Comparison of ENCODE assay signal across 24 cellular contexts in the genomic region with DNA sequence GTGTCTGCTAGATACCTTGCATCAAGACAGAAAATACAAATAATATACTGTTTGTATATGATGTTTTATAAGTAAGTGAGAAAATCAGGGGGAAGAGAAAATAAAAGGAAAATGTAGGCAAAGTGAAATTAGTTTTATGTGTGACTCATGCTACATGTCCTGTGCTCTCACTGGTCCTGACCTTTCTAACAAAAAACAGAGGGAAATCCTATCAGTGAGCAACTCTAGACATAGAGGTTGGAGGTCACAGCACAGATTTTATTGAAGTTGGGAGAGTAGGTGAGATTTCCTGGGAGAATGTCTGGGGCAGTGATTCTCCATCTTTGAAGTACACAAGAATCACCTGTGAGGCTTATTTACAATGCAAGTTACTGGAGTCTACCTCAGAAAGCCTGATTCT. TPM values are rescaled to one million over a fixed set of nuclear protein-coding genes. Genes with fewer than 3 reads are reported as not detected.
DNase-seq lines count a peak whose midpoint lies in the region; ATAC-seq and TF ChIP-seq lines count a peak whose summit lies in the region.
"Had no signal": no experiment of that assay in that cellular context is flagged by ENCODE, and none has a peak within 500 bp of the region (broad histone marks: within the 10 kb centered on the region; RNA-seq: fewer than 3 reads in every experiment).

No MANE protein-coding gene starts in this region.

- H3K9me3 ChIP-seq in PC-3 (ENCODE audit: low read length) (no peaks in the 10 kb centered on the region), adipocyte (ENCODE audit: control insufficient read depth, low read length) (peaks cover 2% of the 10 kb centered on the region), thyroid gland (no peaks in the 10 kb centered on the region)

- TF ChIP-seq CTCF in PC-3 (conservative IDR thresholded peaks at IDR 0.05; ENCODE audit: low read depth, low read length), result no peak
- TF ChIP-seq CTCF in thyroid gland (IDR thresholded peaks at IDR 0.05), result no peak

- ATAC-seq in PC-3, result peak; percentile 46; the same call in 1 of the 2 replicates
- no peak for ATAC-seq in GM18858 (IDR thresholded peaks at IDR 0.05; ENCODE audit: unreplicated experiment)
- ATAC-seq in GM18867 (IDR thresholded peaks at IDR 0.05; ENCODE audit: unreplicated experiment), result no peak
- ATAC-seq in T-cell (replicated peaks in 1 of 4), result no peak
- ATAC-seq: A549, K562 had no signal

- intact Hi-C loops in PC-3 (cut with micrococcal nuclease), result no loop called here
- intact Hi-C loops in thyroid gland (cut with DNase I), result no loop called here

- H3K4me3 Mint-ChIP-seq in stimulated activated naive CD8-positive, alpha-beta T cell treated with anti-CD3 and anti-CD28 coated beads, Interleukin-15, Interleukin-2, amounts not matched to agents 100 ng/mL and 50 ng/mL, for 24 hours, result no peak overlapping the region
- H3K4me3 Mint-ChIP-seq in T-cell, result no peak overlapping the region
- H3K4me3 Mint-ChIP-seq: CD4-positive, alpha-beta memory T cell had no signal

- CTCF ChIA-PET in PC-3 (lab: Charles Lee), result no interaction called here
- CTCF ChIA-PET in T-cell (lab: Charles Lee), result interaction anchor here in 1 of 2 donors (0.5 kb wide), 1 partner anchor 148 kb away, joined by 10 read pairs; no protein-coding TSS in a partner anchor

- H3K4me1 ChIP-seq in PC-3 (ENCODE audit: insufficient read depth, low read length), result peaks cover 3% of the 10 kb centered on the region; the same call in 1 of the 2 replicates
- peaks cover 20% of the 10 kb centered on the region for H3K4me1 ChIP-seq in adipocyte (ENCODE audit: control insufficient read depth, insufficient read depth, low read length)
- H3K4me1 ChIP-seq in thyroid gland, result no peaks in the 10 kb centered on the region
- H3K4me1 ChIP-seq: A549 had no signal

- peak overlapping the region; percentile 45 for H3K27ac Mint-ChIP-seq in stimulated activated naive CD8-positive, alpha-beta T cell treated with anti-CD3 and anti-CD28 coated beads, Interleukin-15, Interleukin-2, amounts not matched to agents 100 ng/mL and 50 ng/mL, for 24 hours
- no peak overlapping the region for H3K27ac Mint-ChIP-seq in T-cell

- H3K36me3 ChIP-seq in PC-3 (ENCODE audit: low read depth, low read length) (peaks cover 46% of the 10 kb centered on the region), adipocyte (ENCODE audit: control insufficient read depth, insufficient read depth, low read length, severe bottlenecking) (peaks cover 79% of the 10 kb centered on the region), thyroid gland (peaks cover 16 to 23% of the 10 kb centered on the region in 2 donors)

- no peaks in the 10 kb centered on the region for H3F3A ChIP-seq in PC-3 (ENCODE audit: low read length, unreplicated experiment)

- H3K27me3 Mint-ChIP-seq in stimulated activated naive CD8-positive, alpha-beta T cell treated with anti-CD3 and anti-CD28 coated beads, Interleukin-15, Interleukin-2, amounts not matched to agents 100 ng/mL and 50 ng/mL, for 24 hours, result no peaks in the 10 kb centered on the region
- H3K27me3 Mint-ChIP-seq in T-cell, result no peaks in the 10 kb centered on the region
- H3K27me3 Mint-ChIP-seq: CD4-positive, alpha-beta memory T cell had no signal

- H3K27ac ChIP-seq in PC-3 (ENCODE audit: low read length) (no peak overlapping the region), thyroid gland (no peak overlapping the region)
- H3K27ac ChIP-seq: A549, RWPE1 had no signal

- no peak for DNase-seq in PC-3
- no peak for DNase-seq in adipocyte (ENCODE audit: low read depth)
- DNase-seq in fibroblast of peridontal ligament (ENCODE audit: extremely low read depth), result peak; percentile 6
- DNase-seq in thyroid gland, result no peak
- DNase-seq in T-cell, result no peak
- DNase-seq: C1 segment of cervical spinal cord; CD4-positive, alpha-beta memory T cell; COR-L47; DMS53; Kasumi-1; NCI-H1105 treated with DMSO at 0.1 percent for 48 hours; NCI-H146; NCI-H1930; NCI-H446 treated with DMSO at 0.1 percent for 48 hours; NCI-H526; NCI-H82; NK-92 treated with Interleukin-12 subunit alpha and Interleukin-12 subunit beta, amount 100 ng/mL, for 24 hours; SHP77 had no signal

- no peak overlapping the region for H2AFZ ChIP-seq in PC-3 (ENCODE audit: low read length)

- H3K9ac ChIP-seq in PC-3 (ENCODE audit: low read length), result no peak overlapping the region
- H3K9ac ChIP-seq in adipocyte (ENCODE audit: low read length), result peak overlapping the region; percentile 49

- H3K9me2 ChIP-seq in PC-3 (replicated peaks; ENCODE audit: low read length), result no peaks in the 10 kb centered on the region

- H3K4me1 Mint-ChIP-seq in stimulated activated naive CD8-positive, alpha-beta T cell treated with anti-CD3 and anti-CD28 coated beads, Interleukin-15, Interleukin-2, amounts not matched to agents 100 ng/mL and 50 ng/mL, for 24 hours (ENCODE audit: low read depth), result peaks cover 9% of the 10 kb centered on the region
- no peaks in the 10 kb centered on the region for H3K4me1 Mint-ChIP-seq in T-cell
- H3K4me1 Mint-ChIP-seq: CD4-positive, alpha-beta memory T cell had no signal

- H3K27me3 ChIP-seq in PC-3 (ENCODE audit: low read length) (no peaks in the 10 kb centered on the region), adipocyte (replicated peaks; ENCODE audit: control insufficient read depth, insufficient read depth, low read length) (no peaks in the 10 kb centered on the region), thyroid gland (no peaks in the 10 kb centered on the region)

- peaks cover 5% of the 10 kb centered on the region for H3K9me3 Mint-ChIP-seq in stimulated activated naive CD8-positive, alpha-beta T cell treated with anti-CD3 and anti-CD28 coated beads, Interleukin-15, Interleukin-2, amounts not matched to agents 100 ng/mL and 50 ng/mL, for 24 hours
- H3K9me3 Mint-ChIP-seq in T-cell, result peaks cover 7 to 20% (median 9%) of the 10 kb centered on the region in 3 donors

- POLR2A ChIA-PET in PC-3 (lab: Charles Lee; ENCODE audit: unreplicated experiment) (no interaction called here), T-cell (lab: Charles Lee) (no interaction called here)

- H3K4me3 ChIP-seq in PC-3 (ENCODE audit: low read length) (no peak overlapping the region), adipocyte (ENCODE audit: low read length) (peak overlapping the region; percentile 6), thyroid gland (replicated peaks in 1 of 3) (no peak overlapping the region)
- H3K4me3 ChIP-seq: A549, K562 had no signal

- peaks cover 74% of the 10 kb centered on the region for H3K36me3 Mint-ChIP-seq in stimulated activated naive CD8-positive, alpha-beta T cell treated with anti-CD3 and anti-CD28 coated beads, Interleukin-15, Interleukin-2, amounts not matched to agents 100 ng/mL and 50 ng/mL, for 24 hours (ENCODE audit: low read depth)
- H3K36me3 Mint-ChIP-seq in T-cell, result peaks cover 55% of the 10 kb centered on the region

- H4K20me1 ChIP-seq in PC-3 (ENCODE audit: low read length), result no peaks in the 10 kb centered on the region

- H3K79me2 ChIP-seq in PC-3 (ENCODE audit: low read length), result no peaks in the 10 kb centered on the region

- no peak for TF ChIP-seq POLR2A in thyroid gland (IDR thresholded peaks at IDR 0.05)

- H3K4me2 ChIP-seq in PC-3 (ENCODE audit: low read length), result no peak overlapping the region
- H3K4me2 ChIP-seq: A549 had no signal

- no TSS peak for BruUV-seq in PC-3 (replicated peaks; lab: Mats Ljungman, UMichigan)

RNA-seq across cellular contexts. Expression of a gene that starts 9.5 kb away (rescaled TPM):
- total RNA-seq in PC-3 (2014; rRNA removed), result 46.1 and 50.8 TPM in 2 replicates
- total RNA-seq in thyroid gland, result 10 to 100 TPM; 30.0 to 37.8 (median 32.9) TPM
- total RNA-seq in T-cell, result 1 to 10 TPM; 3.7 to 6.2 (median 4.5) TPM
